In genomic region chr2:16225545-16225944, GRCh38 we compare ENCODE assay signal across 29 cellular contexts.
"Had no signal": no experiment of that assay in that cellular context is flagged by ENCODE, and none has a peak within 500 bp of the region (broad histone marks: within the 10 kb centered on the region; RNA-seq: fewer than 3 reads in every experiment).

No MANE protein-coding gene starts in this region.

- H3K27ac Mint-ChIP-seq: activated CD4-positive, alpha-beta memory T cell treated with anti-CD3 and anti-CD28 coated beads for 36 hours; activated CD4-positive, alpha-beta T cell treated with anti-CD3 and anti-CD28 coated beads, Interleukin-2, amount 10 ng/mL, durations not matched to agents 24 days and 14 days; activated naive CD4-positive, alpha-beta T cell treated with anti-CD3 and anti-CD28 coated beads, Interleukin-2, amount 10 ng/mL, durations not matched to agents 7 days and 5 days; activated T-helper 1 cell treated with anti-CD3 and anti-CD28 coated beads, Interleukin-12 subunit alpha, Interleukin-12 subunit beta, Interleukin-2, Interleukin-4 antibody, amounts not matched to agents 30 ng/mL and 10 ng/mL and 1 ng/mL, durations not matched to agents 14 hours and 24 hours and 36 hours; effector memory CD8-positive, alpha-beta T cell; immature natural killer cell; nephron progenitor cell; T-helper 1 cell treated with Interleukin-12 subunit alpha and Interleukin-12 subunit beta and Interleukin-4 antibody, amounts not matched to agents 30 μg/mL and 1 μg/mL, for 36 hours had no signal

- H3K4me3 Mint-ChIP-seq: activated CD4-positive, alpha-beta memory T cell treated with anti-CD3 and anti-CD28 coated beads for 36 hours; activated CD4-positive, alpha-beta T cell treated with anti-CD3 and anti-CD28 coated beads, Interleukin-2, amount 10 ng/mL, durations not matched to agents 24 days and 14 days; activated naive CD4-positive, alpha-beta T cell treated with anti-CD3 and anti-CD28 coated beads, Interleukin-2, amount 10 ng/mL, durations not matched to agents 7 days and 5 days; activated T-helper 1 cell treated with anti-CD3 and anti-CD28 coated beads, Interleukin-12 subunit alpha, Interleukin-12 subunit beta, Interleukin-2, Interleukin-4 antibody, amounts not matched to agents 30 ng/mL and 10 ng/mL and 1 ng/mL, durations not matched to agents 14 hours and 24 hours and 36 hours; effector memory CD8-positive, alpha-beta T cell; immature natural killer cell; naive B cell; nephron progenitor cell; T-helper 1 cell treated with Interleukin-12 subunit alpha and Interleukin-12 subunit beta and Interleukin-4 antibody, amounts not matched to agents 30 μg/mL and 1 μg/mL, for 36 hours had no signal

- H3K27me3 ChIP-seq: right atrium auricular region, testis, transverse colon had no signal

- H2AFZ ChIP-seq: parathyroid adenoma had no signal

- H3K4me1 ChIP-seq: parathyroid adenoma, psoas muscle, right atrium auricular region, spleen, testis, transverse colon had no signal

- DNase-seq: activated CD4-positive, alpha-beta memory T cell treated with anti-CD3 and anti-CD28 coated beads for 36 hours; activated CD4-positive, alpha-beta T cell treated with anti-CD3 and anti-CD28 coated beads, Interleukin-2, amount 10 ng/mL, durations not matched to agents 24 days and 14 days; activated CD4-positive, CD25-positive, alpha-beta regulatory T cell treated with anti-CD3 and anti-CD28 coated beads, Interleukin-2, amount 50 U/mL, for 72 hours; activated CD8-positive, alpha-beta memory T cell treated with anti-CD3 and anti-CD28 coated beads, Interleukin-2, amount 50 U/mL, for 4 hours; activated effector memory CD4-positive, alpha-beta T cell treated with anti-CD3 and anti-CD28 coated beads, Interleukin-2, amount 50 U/mL, for 16 hours; activated naive CD4-positive, alpha-beta T cell treated with anti-CD3 and anti-CD28 coated beads, Interleukin-2, amount 10 ng/mL, durations not matched to agents 7 days and 5 days; activated T-cell treated with anti-CD3 and anti-CD28 coated beads, Interleukin-2, amount 50 U/mL, for 1 hour; amniotic stem cell; cortex of kidney; effector memory CD8-positive, alpha-beta T cell; head of caudate nucleus; hippocampal formation; immature natural killer cell; kidney; left colon; mammary epithelial cell; naive B cell; nephron progenitor cell; occipital lobe; psoas muscle; spleen; stimulated activated naive CD8-positive, alpha-beta T cell treated with anti-CD3 and anti-CD28 coated beads, Interleukin-15, Interleukin-2, amounts not matched to agents 100 U/mL and 50 U/mL, for 24 hours; T-helper 9 cell; testis; transverse colon had no signal

- H3K27me3 Mint-ChIP-seq: activated CD4-positive, alpha-beta memory T cell treated with anti-CD3 and anti-CD28 coated beads for 36 hours; activated CD4-positive, alpha-beta T cell treated with anti-CD3 and anti-CD28 coated beads, Interleukin-2, amount 10 ng/mL, durations not matched to agents 24 days and 14 days; activated naive CD4-positive, alpha-beta T cell treated with anti-CD3 and anti-CD28 coated beads, Interleukin-2, amount 10 ng/mL, durations not matched to agents 7 days and 5 days; effector memory CD8-positive, alpha-beta T cell; naive B cell had no signal

- H3K79me2 ChIP-seq: parathyroid adenoma had no signal

- H3K9me3 ChIP-seq: psoas muscle, right atrium auricular region, spleen, testis, transverse colon had no signal

- H3K27ac ChIP-seq: parathyroid adenoma, psoas muscle, right atrium auricular region, spleen, testis, transverse colon had no signal

- H3K36me3 ChIP-seq: right atrium auricular region, spleen, transverse colon had no signal

- H3K4me3 ChIP-seq: psoas muscle, right atrium auricular region, spleen, testis, transverse colon had no signal

- H3K4me1 Mint-ChIP-seq: activated CD4-positive, alpha-beta T cell treated with anti-CD3 and anti-CD28 coated beads, Interleukin-2, amount 10 ng/mL, durations not matched to agents 24 days and 14 days; activated naive CD4-positive, alpha-beta T cell treated with anti-CD3 and anti-CD28 coated beads, Interleukin-2, amount 10 ng/mL, durations not matched to agents 7 days and 5 days; immature natural killer cell; naive B cell had no signal

- H3K36me3 Mint-ChIP-seq: activated CD4-positive, alpha-beta memory T cell treated with anti-CD3 and anti-CD28 coated beads for 36 hours; activated naive CD4-positive, alpha-beta T cell treated with anti-CD3 and anti-CD28 coated beads, Interleukin-2, amount 10 ng/mL, durations not matched to agents 7 days and 5 days; immature natural killer cell; naive B cell had no signal

- H3K9me3 Mint-ChIP-seq: activated CD4-positive, alpha-beta memory T cell treated with anti-CD3 and anti-CD28 coated beads for 36 hours; activated CD4-positive, alpha-beta T cell treated with anti-CD3 and anti-CD28 coated beads, Interleukin-2, amount 10 ng/mL, durations not matched to agents 24 days and 14 days; activated naive CD4-positive, alpha-beta T cell treated with anti-CD3 and anti-CD28 coated beads, Interleukin-2, amount 10 ng/mL, durations not matched to agents 7 days and 5 days; activated T-helper 1 cell treated with anti-CD3 and anti-CD28 coated beads, Interleukin-12 subunit alpha, Interleukin-12 subunit beta, Interleukin-2, Interleukin-4 antibody, amounts not matched to agents 30 ng/mL and 10 ng/mL and 1 ng/mL, durations not matched to agents 14 hours and 24 hours and 36 hours; nephron progenitor cell; T-helper 1 cell treated with Interleukin-12 subunit alpha and Interleukin-12 subunit beta and Interleukin-4 antibody, amounts not matched to agents 30 μg/mL and 1 μg/mL, for 36 hours had no signal

- H3K9ac ChIP-seq: parathyroid adenoma had no signal
